ENCODE assay signal across 8 cellular contexts in the genomic region with DNA sequence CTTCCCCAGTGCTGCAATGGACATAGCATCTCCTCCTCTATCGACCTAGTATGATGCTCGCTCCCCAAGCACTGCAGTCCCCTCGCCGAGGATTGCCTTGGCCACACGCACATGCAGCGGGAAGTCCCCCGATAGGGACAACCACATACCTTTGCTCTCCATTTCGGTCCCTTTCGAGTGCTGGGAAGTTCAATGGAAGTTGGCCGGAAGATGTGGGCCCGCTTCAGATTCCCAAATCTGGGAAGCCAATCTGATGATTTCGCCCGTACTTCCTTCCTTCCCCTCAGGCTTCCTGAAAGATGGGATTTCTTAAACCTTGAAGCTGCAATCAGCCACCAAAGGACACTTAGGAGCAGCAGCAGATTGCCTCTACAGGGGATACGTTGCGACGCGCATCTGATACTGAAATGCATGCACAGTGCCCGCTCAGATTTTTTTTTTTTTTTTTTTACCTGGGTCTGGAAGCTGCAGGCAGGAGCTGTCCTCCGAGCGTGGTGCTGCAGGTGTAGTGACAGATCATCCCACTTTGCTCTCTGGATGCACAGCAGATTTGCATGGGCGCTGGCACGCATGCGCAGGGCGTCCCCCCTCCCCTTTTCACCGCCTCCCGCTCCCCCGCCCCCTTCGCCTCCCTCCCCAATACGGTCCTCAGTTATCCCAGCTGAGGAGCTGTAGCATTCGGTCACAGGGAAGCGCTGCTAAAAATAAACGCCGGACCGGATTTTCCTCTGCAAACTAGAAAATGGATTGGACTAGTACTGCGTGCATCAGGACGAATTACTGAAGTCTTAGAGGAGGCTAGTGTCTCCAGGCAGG. TPM values are rescaled to one million over a fixed set of nuclear protein-coding genes. Genes with fewer than 3 reads are reported as not detected.
A peak's percentile ranks its signal among the peaks of the same experiment; 100 is the strongest.
DNase-seq lines count a peak whose midpoint lies in the region; ATAC-seq and TF ChIP-seq lines count a peak whose summit lies in the region.

A gene (minus strand): TSS at position 510 of the 816 bp plus-strand sequence.

- POLR2A ChIA-PET in naive thymus-derived CD8-positive, alpha-beta T cell (lab: Charles Lee), result no interaction called here

- H3K4me1 Mint-ChIP-seq in chondrocyte (ENCODE audit: low read depth), result peaks cover 15% of the 10 kb centered on the region
- peaks cover 2 to 12% (median 6%) of the 10 kb centered on the region in 4 donors for H3K4me1 Mint-ChIP-seq in naive thymus-derived CD8-positive, alpha-beta T cell
- peaks cover 2% of the 10 kb centered on the region for H3K4me1 Mint-ChIP-seq in T-helper 2 cell treated with Interferon-gamma antibody and Interleukin-4, amounts not matched to agents 5 μg/mL and 100 μg/mL, for 36 hours (ENCODE audit: low read depth)

- H3K4me3 ChIP-seq in left lung, result peak within 1 kb of the TSS in 1 of 2 donors; percentile 4
- H3K4me3 ChIP-seq in subcutaneous abdominal adipose tissue (ENCODE audit: low read depth in 1 of 5, low read length in 5 of 5), result peak within 1 kb of the TSS in 4 of 5 donors; percentile 12 to 60 (median 47)

- H3K4me3 Mint-ChIP-seq in chondrocyte (ENCODE audit: unreplicated experiment), result peak within 1 kb of the TSS; percentile 60
- peak within 1 kb of the TSS in 4 of 10 donors; percentile 7 to 24 (median 12) for H3K4me3 Mint-ChIP-seq in naive thymus-derived CD8-positive, alpha-beta T cell
- no peak within 1 kb of the TSS for H3K4me3 Mint-ChIP-seq in T-helper 2 cell treated with Interferon-gamma antibody and Interleukin-4, amounts not matched to agents 5 μg/mL and 100 μg/mL, for 36 hours

- H3K27ac ChIP-seq in left lung (no peak within 1 kb of the TSS), subcutaneous abdominal adipose tissue (ENCODE audit: low read depth, low read length) (no peak within 1 kb of the TSS)

- no peaks in the 10 kb centered on the region for H3K36me3 Mint-ChIP-seq in chondrocyte (ENCODE audit: low read depth)
- no peaks in the 10 kb centered on the region for H3K36me3 Mint-ChIP-seq in naive thymus-derived CD8-positive, alpha-beta T cell
- H3K36me3 Mint-ChIP-seq in T-helper 2 cell treated with Interferon-gamma antibody and Interleukin-4, amounts not matched to agents 5 μg/mL and 100 μg/mL, for 36 hours (ENCODE audit: low read depth), result no peaks in the 10 kb centered on the region

- no peak within 1 kb of the TSS for H3K27ac Mint-ChIP-seq in chondrocyte (ENCODE audit: unreplicated experiment)
- peak within 1 kb of the TSS in 1 of 10 donors; percentile 72 for H3K27ac Mint-ChIP-seq in naive thymus-derived CD8-positive, alpha-beta T cell
- no peak within 1 kb of the TSS for H3K27ac Mint-ChIP-seq in T-helper 2 cell treated with Interferon-gamma antibody and Interleukin-4, amounts not matched to agents 5 μg/mL and 100 μg/mL, for 36 hours

- H3K27me3 Mint-ChIP-seq in chondrocyte (ENCODE audit: low read depth), result peaks cover 46% of the 10 kb centered on the region
- peaks cover 18 to 74% (median 26%) of the 10 kb centered on the region in 5 donors for H3K27me3 Mint-ChIP-seq in naive thymus-derived CD8-positive, alpha-beta T cell
- H3K27me3 Mint-ChIP-seq in T-helper 2 cell treated with Interferon-gamma antibody and Interleukin-4, amounts not matched to agents 5 μg/mL and 100 μg/mL, for 36 hours (ENCODE audit: low read depth), result peaks cover 23% of the 10 kb centered on the region

- peaks cover 0 to 22% of the 10 kb centered on the region in 2 donors for H3K27me3 ChIP-seq in left lung
- peaks cover 0 to 5% (median 3%) of the 10 kb centered on the region in 5 donors for H3K27me3 ChIP-seq in subcutaneous abdominal adipose tissue (ENCODE audit: control insufficient read depth in 5 of 5, insufficient read depth in 4 of 5, low read length in 5 of 5)

- no peaks in the 10 kb centered on the region for H3K9me3 Mint-ChIP-seq in chondrocyte (ENCODE audit: low read depth)
- H3K9me3 Mint-ChIP-seq in naive thymus-derived CD8-positive, alpha-beta T cell, result peaks cover 0 to 14% (median 1%) of the 10 kb centered on the region in 9 donors
- no peaks in the 10 kb centered on the region for H3K9me3 Mint-ChIP-seq in T-helper 2 cell treated with Interferon-gamma antibody and Interleukin-4, amounts not matched to agents 5 μg/mL and 100 μg/mL, for 36 hours

- TF ChIP-seq CTCF in chondrocyte (IDR thresholded peaks at IDR 0.05) (no peak), left lung (IDR thresholded peaks at IDR 0.05) (no peak)

- H3K36me3 ChIP-seq in left lung (no peaks in the 10 kb centered on the region), subcutaneous abdominal adipose tissue (ENCODE audit: control insufficient read depth in 5 of 5, insufficient read depth in 5 of 5, low read length in 5 of 5) (no peaks in the 10 kb centered on the region)

- ATAC-seq in left lung, result peak; percentile 66
- ATAC-seq in naive thymus-derived CD8-positive, alpha-beta T cell, result no peak

- H3K9me3 ChIP-seq in left lung, result no peaks in the 10 kb centered on the region
- H3K9me3 ChIP-seq in subcutaneous abdominal adipose tissue (ENCODE audit: control insufficient read depth in 5 of 5, low read length in 5 of 5), result no peaks in the 10 kb centered on the region

- no peaks in the 10 kb centered on the region for H3K4me1 ChIP-seq in left lung
- H3K4me1 ChIP-seq in subcutaneous abdominal adipose tissue (ENCODE audit: control insufficient read depth in 5 of 5, insufficient read depth in 5 of 5, low read length in 5 of 5), result peaks cover 0 to 12% (median 6%) of the 10 kb centered on the region in 5 donors

- DNase-seq in SIG-M5 treated with dmso at 0.1 percent for 504 hours (lab: John Stamatoyannopoulos, UW; ENCODE audit: unreplicated experiment), result peak; percentile 44
- DNase-seq in SIG-M5 (lab: John Stamatoyannopoulos, UW), result no peak
- peak; percentile 71 for DNase-seq in NCI-H69 (lab: John Stamatoyannopoulos, UW)
- DNase-seq in chondrocyte (ENCODE audit: low spot score), result peak; percentile 75
- DNase-seq in left lung, result peak; percentile 33 to 75
- no peak for DNase-seq in naive thymus-derived CD8-positive, alpha-beta T cell
- no peak for DNase-seq in T-helper 2 cell treated with Interferon-gamma antibody and Interleukin-4, amounts not matched to agents 5 μg/mL and 100 μg/mL, for 36 hours (ENCODE audit: low spot score)

- intact Hi-C loops in left lung (cut with DNase I), result no loop called here

- H3K9ac ChIP-seq in subcutaneous abdominal adipose tissue (ENCODE audit: low read length in 5 of 5), result no peak within 1 kb of the TSS

RNA-seq across cellular contexts. Expression of the gene that starts here (rescaled TPM):
- total RNA-seq in chondrocyte (0.15 TPM in 1 of 3 replicates, not detected in the others), left lung (1 to 10 TPM; 1.0 to 3.6 TPM)
- total RNA-seq in naive thymus-derived CD8-positive, alpha-beta T cell, result not detected
- not detected for polyA plus RNA-seq in naive thymus-derived CD8-positive, alpha-beta T cell

Comparison
In these comparisons a context has a peak if more than half of its experiments do, and no peak if none do; other contexts are left out.
1. DNase-seq: peak in SIG-M5 treated with dmso at 0.1 percent for 504 hours (single experiment), NCI-H69 (single experiment) and left lung (2 of 2); none in SIG-M5 (single experiment), naive thymus-derived CD8-positive, alpha-beta T cell (0 of 10) and T-helper 2 cell treated with Interferon-gamma antibody and Interleukin-4, amounts not matched to agents 5 μg/mL and 100 μg/mL, for 36 hours (single experiment).
2. Peak in DNase-seq in chondrocyte; RNA of the gene not detected or under 1 TPM.